Comparison of ENCODE assay signal across 8 cellular contexts in the genomic region with DNA sequence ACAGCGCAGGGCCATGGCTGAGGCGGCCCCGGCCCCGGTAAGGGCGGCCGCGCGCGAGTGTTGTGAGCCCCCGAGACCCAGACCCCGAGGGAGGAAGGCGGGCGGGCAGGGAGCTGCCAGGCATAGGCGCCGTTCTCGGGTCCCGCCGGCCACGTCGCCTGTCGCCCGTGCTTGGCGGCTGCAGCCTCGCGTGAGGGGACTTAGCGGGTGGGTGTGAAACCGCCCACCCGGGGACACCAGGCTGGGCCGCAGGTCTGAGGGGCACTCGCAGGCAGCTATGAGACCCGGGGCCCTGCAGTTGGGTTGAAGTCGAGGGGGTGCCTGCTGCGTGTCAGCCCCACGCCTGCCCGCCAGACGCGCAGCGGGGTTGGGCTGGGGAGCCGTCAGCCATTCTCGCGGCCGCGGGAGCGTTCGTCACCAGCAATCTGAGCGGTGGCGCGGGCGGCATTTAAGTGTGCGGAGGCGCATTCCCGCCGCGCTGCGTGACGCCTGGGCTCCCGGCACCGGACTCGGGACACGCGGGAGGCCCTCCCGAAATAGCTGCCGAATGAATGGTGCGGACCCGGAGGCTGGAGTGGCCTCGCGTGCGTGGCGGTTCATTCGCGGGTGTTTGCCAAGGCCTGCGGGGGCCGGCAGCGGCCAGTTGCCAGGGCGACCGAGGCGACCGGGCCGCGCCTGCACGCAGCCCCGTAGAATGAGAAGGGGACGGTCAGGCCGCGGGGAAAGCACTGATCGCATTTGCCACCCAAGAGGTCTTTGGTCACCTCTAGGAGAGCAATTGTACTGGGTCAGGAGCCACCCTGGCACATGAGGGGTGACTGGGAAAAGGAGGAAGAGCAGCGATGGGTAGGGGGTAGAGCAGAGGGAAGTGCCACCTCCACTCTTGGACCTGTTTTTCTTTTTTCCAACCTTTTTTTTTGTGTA. TPM values are rescaled to one million over a fixed set of nuclear protein-coding genes. Genes with fewer than 3 reads are reported as not detected.
DNase-seq lines count a peak whose midpoint lies in the region; ATAC-seq and TF ChIP-seq lines count a peak whose summit lies in the region.

No MANE protein-coding gene starts in this region.

- DNase-seq in Caki2 (ENCODE audit: low read depth), result peak; percentile 52
- DNase-seq in SW480 (ENCODE audit: low spot score), result peak; percentile 48
- peak in 43 of 56 donors; percentile 6 to 75 (median 50) for DNase-seq in amygdala (lab: John Stamatoyannopoulos, UW)
- DNase-seq in right atrium auricular region (ENCODE audit: low spot score), result no peak
- DNase-seq in prostate gland (ENCODE audit: low spot score), result no peak
- DNase-seq in NCI-H510A treated with DMSO at 0.1 percent for 48 hours (lab: John Stamatoyannopoulos, UW), result no peak

- H3K9me3 ChIP-seq in right atrium auricular region, result no peaks in the 10 kb centered on the region
- no peaks in the 10 kb centered on the region for H3K9me3 ChIP-seq in prostate gland

- H3K36me3 ChIP-seq in right atrium auricular region (no peaks in the 10 kb centered on the region), prostate gland (no peaks in the 10 kb centered on the region)

- ATAC-seq in GM19468 (IDR thresholded peaks at IDR 0.05; ENCODE audit: extremely low read depth, unreplicated experiment), result peak; percentile 13
- ATAC-seq in HG03575 (IDR thresholded peaks at IDR 0.05; ENCODE audit: extremely low read depth, insufficient number of reproducible peaks, low FRiP score, unreplicated experiment), result peak; percentile 15

- H3K4me3 ChIP-seq in right atrium auricular region (peak overlapping the region; percentile 72 to 85), prostate gland (peak overlapping the region; percentile 93 to 98)

- H3K4me1 ChIP-seq in right atrium auricular region, result peaks cover 0 to 14% of the 10 kb centered on the region in 2 donors
- H3K4me1 ChIP-seq in prostate gland (replicated peaks), result no peaks in the 10 kb centered on the region

- peak in 1 of 2 donors; percentile 7 for TF ChIP-seq CTCF in right atrium auricular region (IDR thresholded peaks at IDR 0.05)
- TF ChIP-seq CTCF in prostate gland (IDR thresholded peaks at IDR 0.05), result no peak

- peak overlapping the region; percentile 81 to 89 for H3K27ac ChIP-seq in right atrium auricular region
- peak overlapping the region; percentile 85 to 93 for H3K27ac ChIP-seq in prostate gland

- H3K27me3 ChIP-seq in right atrium auricular region (no peaks in the 10 kb centered on the region), prostate gland (replicated peaks; ENCODE audit: insufficient read depth) (no peaks in the 10 kb centered on the region)

- in situ Hi-C loops in Caki2 (cut with HindIII; ENCODE audit: low pct_unique_long_range_greater_than_20kb, low sequenced_read_pairs), result no loop called here

- under 1% methylated on average over 82 of the region's 87 CpGs for WGBS in prostate gland

- intact Hi-C loops in prostate gland (cut with DNase I), result loop anchor here (2.0 kb wide), 1 partner anchor 21 kb away; the partner anchor contains the start of gene ZNF425

- no peak for TF ChIP-seq POLR2A in prostate gland (IDR thresholded peaks at IDR 0.05)

RNA-seq across cellular contexts. Expression of gene ZNF398, which starts 0.7 kb away (rescaled TPM):
- total RNA-seq in Caki2 (2014; rRNA removed; shearing (Covaris generic); ENCODE audit: low replicate concordance), result 2.4 and 2.9 TPM in 2 replicates
- total RNA-seq in right atrium auricular region (10 to 100 TPM in 1 of 2 donors, 1 to 10 TPM in 1; 8.2 to 16.2 TPM), prostate gland (10 to 100 TPM; 27.6 to 28.9 TPM)

RNA-seq across cellular contexts. Expression of gene ZNF425, which starts 21.9 kb away (rescaled TPM):
- 2.9 and 7.1 TPM in 2 replicates for total RNA-seq in Caki2 (2014; rRNA removed; shearing (Covaris generic); ENCODE audit: low replicate concordance)
- total RNA-seq in right atrium auricular region, result 1 to 10 TPM in 1 of 2 donors, under 1 TPM in 1; 0.89 to 1.3 TPM
- 1 to 10 TPM; 2.8 to 4.0 TPM for total RNA-seq in prostate gland

RNA-seq across cellular contexts. Expression of gene ZNF282, which starts 47.4 kb away (rescaled TPM):
- 18.1 and 20.2 TPM in 2 replicates for total RNA-seq in Caki2 (2014; rRNA removed; shearing (Covaris generic); ENCODE audit: low replicate concordance)
- 10 to 100 TPM; 10.7 to 12.1 TPM for total RNA-seq in right atrium auricular region
- 10 to 100 TPM; 30.0 to 33.2 TPM for total RNA-seq in prostate gland

RNA-seq across cellular contexts. Expression of gene ZNF786, which starts 57.5 kb away (rescaled TPM):
- 5.9 and 11.6 TPM in 2 replicates for total RNA-seq in Caki2 (2014; rRNA removed; shearing (Covaris generic); ENCODE audit: low replicate concordance)
- 1 to 10 TPM; 3.1 to 3.7 TPM for total RNA-seq in right atrium auricular region
- 10 to 100 TPM in 1 of 2 donors, 1 to 10 TPM in 1; 9.3 to 12.8 TPM for total RNA-seq in prostate gland

Comparison
In these comparisons a context has a peak if more than half of its experiments do, and no peak if none do; other contexts are left out.
1. DNase-seq: peak in Caki2 (single experiment), SW480 (single experiment) and amygdala (43 of 56); none in right atrium auricular region (single experiment), prostate gland (single experiment) and NCI-H510A treated with DMSO at 0.1 percent for 48 hours (single experiment).